In the genomic region with DNA sequence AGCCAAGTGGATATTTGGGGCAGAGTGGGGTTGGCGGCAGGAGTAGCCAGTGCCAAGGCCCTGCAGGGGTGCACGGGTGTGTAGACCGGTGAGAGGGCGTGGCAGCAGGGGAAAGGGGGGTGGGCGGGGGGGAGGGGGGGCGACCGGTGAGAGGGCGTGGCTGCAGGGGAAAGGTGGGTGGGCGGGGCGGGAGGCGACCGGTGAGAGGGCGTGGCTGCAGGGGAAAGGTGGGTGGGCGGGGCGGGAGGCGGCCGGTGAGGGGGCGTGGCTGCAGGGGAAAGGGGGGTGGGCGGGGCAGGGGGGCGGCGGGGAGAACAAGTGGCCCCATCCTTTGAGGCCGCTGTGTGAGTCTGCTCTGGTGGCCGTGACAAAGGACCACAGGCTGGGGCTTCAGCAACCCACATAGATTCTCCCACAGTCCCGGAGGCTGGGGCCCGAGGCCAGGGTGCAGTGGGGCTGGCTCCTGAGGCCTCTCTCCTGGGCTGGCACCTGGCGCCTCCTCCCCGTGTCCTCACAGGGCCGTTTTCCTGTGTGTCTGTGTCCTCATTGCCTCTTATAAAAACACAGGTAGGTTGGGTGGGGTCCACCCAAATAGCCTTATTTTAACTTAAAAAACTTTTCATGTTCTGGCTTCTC, we compare ENCODE assay signal across 14 cellular contexts. TPM values are rescaled to one million over a fixed set of nuclear protein-coding genes. Genes with fewer than 3 reads are reported as not detected.
DNase-seq lines count a peak whose midpoint lies in the region; ATAC-seq and TF ChIP-seq lines count a peak whose summit lies in the region.
"Had no signal": no experiment of that assay in that cellular context is flagged by ENCODE, and none has a peak within 500 bp of the region (broad histone marks: within the 10 kb centered on the region; RNA-seq: fewer than 3 reads in every experiment).

No MANE protein-coding gene starts in this region.

- H3K27ac Mint-ChIP-seq in WTC11: no peak overlapping the region
- H3K27ac Mint-ChIP-seq: CD8-positive, alpha-beta memory T cell; natural killer cell treated with Interleukin-12 subunit alpha and Interleukin-12 subunit beta and Interleukin-15 and Interleukin-18, amount 100 ng/mL, for 72 hours had no signal

- TF ChIP-seq CTCF in WTC11 (IDR thresholded peaks at IDR 0.05): no peak
- TF ChIP-seq CTCF in mucosa of descending colon (IDR thresholded peaks at IDR 0.05): no peak

- POLR2A ChIA-PET in WTC11 (lab: Charles Lee): no interaction called here

- CTCF ChIA-PET in WTC11 (lab: Charles Lee): interaction anchor here (1.4 to 4.0 kb wide), 5 partner anchors 11 to 177 kb away, joined by 3 to 40 read pairs (median 10); partner anchors contain the start of gene RRP1

- peaks cover 22% of the 10 kb centered on the region for H3K4me1 ChIP-seq in mucosa of descending colon (ENCODE audit: low read depth)

- H3K4me3 Mint-ChIP-seq in WTC11: peak overlapping the region; percentile 60
- H3K4me3 Mint-ChIP-seq: natural killer cell treated with Interleukin-12 subunit alpha and Interleukin-12 subunit beta and Interleukin-15 and Interleukin-18, amount 100 ng/mL, for 72 hours had no signal

- peak; percentile 13 for ATAC-seq in WTC11
- no peak for ATAC-seq in mucosa of descending colon
- no peak for ATAC-seq in HG02970 (IDR thresholded peaks at IDR 0.05; ENCODE audit: low FRiP score, unreplicated experiment)
- ATAC-seq: natural killer cell treated with Interleukin-12 subunit alpha and Interleukin-12 subunit beta and Interleukin-15 and Interleukin-18, amount 100 ng/mL, for 72 hours had no signal

- H3K36me3 Mint-ChIP-seq in WTC11: peaks cover 9% of the 10 kb centered on the region; the same call in 1 of the 2 replicates
- H3K36me3 Mint-ChIP-seq: natural killer cell treated with Interleukin-12 subunit alpha and Interleukin-12 subunit beta and Interleukin-15 and Interleukin-18, amount 100 ng/mL, for 72 hours had no signal

- peaks cover 22% of the 10 kb centered on the region for H3K4me1 Mint-ChIP-seq in WTC11

- peaks cover 6% of the 10 kb centered on the region for H3K9me3 ChIP-seq in mucosa of descending colon

- H3K4me3 ChIP-seq in mucosa of descending colon: no peak overlapping the region
- H3K4me3 ChIP-seq: lung had no signal

- no peaks in the 10 kb centered on the region for H3K27me3 Mint-ChIP-seq in WTC11 (ENCODE audit: low read depth)

- no peaks in the 10 kb centered on the region for H3K36me3 ChIP-seq in mucosa of descending colon (ENCODE audit: low read depth)

- DNase-seq in NCI-H345 (lab: John Stamatoyannopoulos, UW) (peak; percentile 53), NCI-H345 treated with DMSO at 0.1 percent for 48 hours (lab: John Stamatoyannopoulos, UW; ENCODE audit: unreplicated experiment) (no peak), NAMALWA (ENCODE audit: low spot score) (peak; percentile 34), WTC11 (ENCODE audit: low spot score) (peak; percentile 52), mucosa of descending colon (peak in 2 of 3 donors; percentile 54 to 64), MV-4-11 (lab: John Stamatoyannopoulos, UW) (no peak)
- no peak for DNase-seq in stimulated activated CD4-positive, alpha-beta T cell treated with anti-CD3 and anti-CD28 coated beads, Interleukin-1b, Interleukin-23, amount 100 ng/mL, for 48 hours
- DNase-seq: activated CD4-positive, alpha-beta T cell treated with anti-CD3 and anti-CD28 coated beads, Interleukin-2, amount 50 U/mL, for 4 hours; CD8-positive, alpha-beta memory T cell; central memory CD4-positive, alpha-beta T cell; foreskin melanocyte had no signal

- H3K9me3 Mint-ChIP-seq in WTC11: peaks cover 7% of the 10 kb centered on the region

- intact Hi-C loops in mucosa of descending colon (cut with DNase I, micrococcal nuclease): no loop called here

TF ChIP-seq in WTC11, 78 proteins besides CTCF, POLR2A, EP300 and RAD21:
- TF ChIP-seq HMGA2 (CRISPR knock-in tag; IDR thresholded peaks at IDR 0.05) (no peak), FOXJ3 (CRISPR knock-in tag; IDR thresholded peaks at IDR 0.05; ENCODE audit: borderline replicate concordance) (no peak), NR1H2 (CRISPR knock-in tag; IDR thresholded peaks at IDR 0.05) (no peak), USF1 (CRISPR knock-in tag; IDR thresholded peaks at IDR 0.05) (no peak), ZNF138 (CRISPR knock-in tag; conservative IDR thresholded peaks at IDR 0.05) (no peak), SOX15 (CRISPR knock-in tag; IDR thresholded peaks at IDR 0.05) (no peak), ESRRA (CRISPR knock-in tag; IDR thresholded peaks at IDR 0.05; ENCODE audit: borderline replicate concordance) (no peak)
- TF ChIP-seq, protein P1, sequence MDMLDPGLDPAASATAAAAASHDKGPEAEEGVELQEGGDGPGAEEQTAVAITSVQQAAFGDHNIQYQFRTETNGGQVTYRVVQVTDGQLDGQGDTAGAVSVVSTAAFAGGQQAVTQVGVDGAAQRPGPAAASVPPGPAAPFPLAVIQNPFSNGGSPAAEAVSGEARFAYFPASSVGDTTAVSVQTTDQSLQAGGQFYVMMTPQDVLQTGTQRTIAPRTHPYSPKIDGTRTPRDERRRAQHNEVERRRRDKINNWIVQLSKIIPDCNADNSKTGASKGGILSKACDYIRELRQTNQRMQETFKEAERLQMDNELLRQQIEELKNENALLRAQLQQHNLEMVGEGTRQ (CRISPR knock-in tag; IDR thresholded peaks at IDR 0.05): no peak
- TF ChIP-seq, protein P2, sequence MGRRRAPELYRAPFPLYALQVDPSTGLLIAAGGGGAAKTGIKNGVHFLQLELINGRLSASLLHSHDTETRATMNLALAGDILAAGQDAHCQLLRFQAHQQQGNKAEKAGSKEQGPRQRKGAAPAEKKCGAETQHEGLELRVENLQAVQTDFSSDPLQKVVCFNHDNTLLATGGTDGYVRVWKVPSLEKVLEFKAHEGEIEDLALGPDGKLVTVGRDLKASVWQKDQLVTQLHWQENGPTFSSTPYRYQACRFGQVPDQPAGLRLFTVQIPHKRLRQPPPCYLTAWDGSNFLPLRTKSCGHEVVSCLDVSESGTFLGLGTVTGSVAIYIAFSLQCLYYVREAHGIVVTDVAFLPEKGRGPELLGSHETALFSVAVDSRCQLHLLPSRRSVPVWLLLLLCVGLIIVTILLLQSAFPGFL (CRISPR knock-in tag; IDR thresholded peaks at IDR 0.05; ENCODE audit: borderline replicate concordance): no peak

RNA-seq across cellular contexts. Expression of gene RRP1, which starts 25.8 kb away (rescaled TPM):
- 45.0 to 53.0 TPM (median 45.9 TPM) in 3 replicates for total RNA-seq in WTC11 (2021)
- total RNA-seq in mucosa of descending colon: 10 to 100 TPM; 15.9 to 16.3 (median 16.3) TPM

RNA-seq across cellular contexts. Expression of gene CSTB, which starts 39.1 kb away (rescaled TPM):
- total RNA-seq in WTC11 (2021) (35.2 to 38.6 TPM (median 36.1 TPM) in 3 replicates), mucosa of descending colon (10 to 100 TPM; 36.2 to 64.5 (median 56.8) TPM)

RNA-seq across cellular contexts. Expression of gene AGPAT3, which starts 49.8 kb away (rescaled TPM):
- total RNA-seq in WTC11 (2021) (5.6 to 9.7 TPM (median 9.4 TPM) in 3 replicates), mucosa of descending colon (100 to 1,000 TPM in 1 of 3 donors, 10 to 100 TPM in 2; 77.7 to 120 (median 97.7) TPM)

Comparison
In these comparisons a context has a peak if more than half of its experiments do, and no peak if none do; other contexts are left out.
1. DNase-seq: peak in NCI-H345 (single experiment), NAMALWA (single experiment), WTC11 (single experiment) and mucosa of descending colon (2 of 3); none in NCI-H345 treated with DMSO at 0.1 percent for 48 hours (single experiment), stimulated activated CD4-positive, alpha-beta T cell treated with anti-CD3 and anti-CD28 coated beads, Interleukin-1b, Interleukin-23, amount 100 ng/mL, for 48 hours (single experiment) and MV-4-11 (single experiment).